Comparison of ENCODE assay signal across 1 cellular context in the genomic region with DNA sequence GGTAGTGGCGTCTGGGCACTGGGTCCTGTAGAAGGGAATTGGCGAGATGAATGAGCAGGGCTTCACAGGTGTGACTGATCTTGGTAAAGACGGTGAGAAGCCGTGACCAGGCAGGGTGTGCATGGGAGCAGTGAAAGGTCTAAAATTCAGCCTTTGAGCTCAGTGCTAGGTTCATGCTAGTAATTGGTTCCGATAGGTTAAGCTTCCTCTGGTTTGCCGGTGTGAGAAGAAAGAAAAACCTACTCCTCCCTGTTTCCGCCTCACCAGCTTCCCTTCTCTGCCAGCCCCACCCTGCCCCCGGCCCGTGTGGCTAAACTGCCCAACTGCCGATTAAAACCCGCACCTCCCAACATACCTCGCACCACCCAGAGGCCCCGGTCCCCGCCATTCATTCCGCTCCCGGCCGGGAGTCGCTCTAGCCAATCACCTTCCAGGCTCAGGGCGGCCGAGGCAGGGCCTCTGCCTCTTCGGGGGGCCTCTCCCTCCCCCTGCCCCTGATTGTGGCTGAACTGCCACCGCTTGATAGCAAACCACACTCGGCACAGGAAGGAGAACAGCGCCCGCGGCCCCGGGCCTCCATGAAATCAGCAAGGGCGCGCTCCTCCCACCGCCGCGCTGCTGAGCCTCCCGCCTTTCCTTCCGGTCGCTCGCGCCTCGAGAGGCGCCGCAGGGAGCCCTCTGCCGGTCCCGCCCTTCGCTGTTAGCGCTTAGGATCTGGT.
A peak's percentile ranks its signal among the peaks of the same experiment; 100 is the strongest.
TF ChIP-seq lines count a peak whose summit lies in the region.

No MANE protein-coding gene starts in this region.

TF ChIP-seq in GM12878, 131 proteins besides CTCF, POLR2A, EP300 and RAD21 (continued from another document and continues in another):
- TF ChIP-seq, protein P1, sequence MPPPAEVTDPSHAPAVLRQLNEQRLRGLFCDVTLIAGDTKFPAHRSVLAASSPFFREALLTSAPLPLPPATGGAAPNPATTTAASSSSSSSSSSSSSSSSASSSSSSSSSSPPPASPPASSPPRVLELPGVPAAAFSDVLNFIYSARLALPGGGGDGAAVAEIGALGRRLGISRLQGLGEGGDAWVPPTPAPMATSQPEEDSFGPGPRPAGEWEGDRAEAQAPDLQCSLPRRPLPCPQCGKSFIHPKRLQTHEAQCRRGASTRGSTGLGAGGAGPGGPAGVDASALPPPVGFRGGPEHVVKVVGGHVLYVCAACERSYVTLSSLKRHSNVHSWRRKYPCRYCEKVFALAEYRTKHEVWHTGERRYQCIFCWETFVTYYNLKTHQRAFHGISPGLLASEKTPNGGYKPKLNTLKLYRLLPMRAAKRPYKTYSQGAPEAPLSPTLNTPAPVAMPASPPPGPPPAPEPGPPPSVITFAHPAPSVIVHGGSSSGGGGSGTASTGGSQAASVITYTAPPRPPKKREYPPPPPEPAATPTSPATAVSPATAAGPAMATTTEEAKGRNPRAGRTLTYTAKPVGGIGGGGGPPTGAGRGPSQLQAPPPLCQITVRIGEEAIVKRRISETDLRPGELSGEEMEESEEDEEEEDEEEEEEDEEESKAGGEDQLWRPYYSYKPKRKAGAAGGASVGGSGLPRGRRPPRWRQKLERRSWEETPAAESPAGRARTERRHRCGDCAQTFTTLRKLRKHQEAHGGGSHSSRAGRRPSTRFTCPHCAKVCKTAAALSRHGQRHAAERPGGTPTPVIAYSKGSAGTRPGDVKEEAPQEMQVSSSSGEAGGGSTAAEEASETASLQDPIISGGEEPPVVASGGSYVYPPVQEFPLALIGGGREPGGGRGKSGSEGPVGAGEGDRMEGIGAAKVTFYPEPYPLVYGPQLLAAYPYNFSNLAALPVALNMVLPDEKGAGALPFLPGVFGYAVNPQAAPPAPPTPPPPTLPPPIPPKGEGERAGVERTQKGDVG (CRISPR knock-in tag; IDR thresholded peaks at IDR 0.05), result no peak
- TF ChIP-seq RAD51 (IDR thresholded peaks at IDR 0.05) (no peak), RELA (IDR thresholded peaks at IDR 0.05; ENCODE audit: borderline replicate concordance, partially characterized antibody) (no peak), ETV6 (conservative IDR thresholded peaks at IDR 0.05 in 1 of 2, IDR thresholded peaks at IDR 0.05 in 1 of 2; ENCODE audit: borderline replicate concordance in 1 of 2, low read depth in 1 of 2) (peak in 1 of 2 experiments; percentile 62; a peak in 1 of 4 replicates), RUNX3 (IDR thresholded peaks at IDR 0.05; ENCODE audit: low read length) (peak; percentile 87), ZSCAN29 (IDR thresholded peaks at IDR 0.05) (no peak), SMAD1 (IDR thresholded peaks at IDR 0.05; ENCODE audit: low read depth, partially characterized antibody) (peak; percentile 13), IKZF1 (conservative IDR thresholded peaks at IDR 0.05) (peak; percentile 83), YBX1 (IDR thresholded peaks at IDR 0.05) (no peak), FOXK2 (IDR thresholded peaks at IDR 0.05) (no peak), TCF12 (IDR thresholded peaks at IDR 0.05; ENCODE audit: low read depth, low read length) (no peak), POLR2AphosphoS2 (IDR thresholded peaks at IDR 0.05; ENCODE audit: low read depth, low read length) (no peak), RB1 (IDR thresholded peaks at IDR 0.05; ENCODE audit: borderline replicate concordance) (peak; percentile 69; the same call in 1 of the 2 replicates), MEF2A (IDR thresholded peaks at IDR 0.05; ENCODE audit: insufficient read depth, low read depth, low read length) (no peak), BRCA1 (IDR thresholded peaks at IDR 0.05; ENCODE audit: low read depth, low read length) (no peak), ZNF622 (IDR thresholded peaks at IDR 0.05) (no peak), GATAD2B (conservative IDR thresholded peaks at IDR 0.05; ENCODE audit: low read depth) (peak; percentile 75), SUZ12 (IDR thresholded peaks at IDR 0.05; ENCODE audit: unreplicated experiment) (no peak), MYC (IDR thresholded peaks at IDR 0.05; ENCODE audit: insufficient read depth, insufficient read length, insufficient replicate concordance, low read length, severe bottlenecking) (peak; percentile 3), SMC3 (IDR thresholded peaks at IDR 0.05; ENCODE audit: borderline replicate concordance, low read length) (peak; percentile 20; the same call in 1 of the 2 replicates), NR2F1 (conservative IDR thresholded peaks at IDR 0.05) (0 out of 2 replicates have a peak, but pooled peaks have one; percentile 39), STAT3 (IDR thresholded peaks at IDR 0.05; ENCODE audit: low read depth, low read length) (no peak), ATF2 (IDR thresholded peaks at IDR 0.05; ENCODE audit: low read length) (no peak), NKRF (conservative IDR thresholded peaks at IDR 0.05) (peak; percentile 34; the same call in 1 of the 2 replicates), MTA2 (IDR thresholded peaks at IDR 0.05; ENCODE audit: low read depth) (peak; percentile 41; the same call in 1 of the 2 replicates)
- TF ChIP-seq, protein P2, sequence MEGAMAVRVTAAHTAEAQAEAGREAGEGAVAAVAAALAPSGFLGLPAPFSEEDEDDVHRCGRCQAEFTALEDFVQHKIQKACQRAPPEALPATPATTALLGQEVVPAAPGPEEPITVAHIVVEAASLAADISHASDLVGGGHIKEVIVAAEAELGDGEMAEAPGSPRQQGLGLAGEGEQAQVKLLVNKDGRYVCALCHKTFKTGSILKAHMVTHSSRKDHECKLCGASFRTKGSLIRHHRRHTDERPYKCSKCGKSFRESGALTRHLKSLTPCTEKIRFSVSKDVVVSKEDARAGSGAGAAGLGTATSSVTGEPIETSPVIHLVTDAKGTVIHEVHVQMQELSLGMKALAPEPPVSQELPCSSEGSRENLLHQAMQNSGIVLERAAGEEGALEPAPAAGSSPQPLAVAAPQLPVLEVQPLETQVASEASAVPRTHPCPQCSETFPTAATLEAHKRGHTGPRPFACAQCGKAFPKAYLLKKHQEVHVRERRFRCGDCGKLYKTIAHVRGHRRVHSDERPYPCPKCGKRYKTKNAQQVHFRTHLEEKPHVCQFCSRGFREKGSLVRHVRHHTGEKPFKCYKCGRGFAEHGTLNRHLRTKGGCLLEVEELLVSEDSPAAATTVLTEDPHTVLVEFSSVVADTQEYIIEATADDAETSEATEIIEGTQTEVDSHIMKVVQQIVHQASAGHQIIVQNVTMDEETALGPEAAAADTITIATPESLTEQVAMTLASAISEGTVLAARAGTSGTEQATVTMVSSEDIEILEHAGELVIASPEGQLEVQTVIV (IDR thresholded peaks at IDR 0.05; ENCODE audit: borderline replicate concordance, partially characterized antibody), result peak; percentile 19
- TF ChIP-seq, protein P3, sequence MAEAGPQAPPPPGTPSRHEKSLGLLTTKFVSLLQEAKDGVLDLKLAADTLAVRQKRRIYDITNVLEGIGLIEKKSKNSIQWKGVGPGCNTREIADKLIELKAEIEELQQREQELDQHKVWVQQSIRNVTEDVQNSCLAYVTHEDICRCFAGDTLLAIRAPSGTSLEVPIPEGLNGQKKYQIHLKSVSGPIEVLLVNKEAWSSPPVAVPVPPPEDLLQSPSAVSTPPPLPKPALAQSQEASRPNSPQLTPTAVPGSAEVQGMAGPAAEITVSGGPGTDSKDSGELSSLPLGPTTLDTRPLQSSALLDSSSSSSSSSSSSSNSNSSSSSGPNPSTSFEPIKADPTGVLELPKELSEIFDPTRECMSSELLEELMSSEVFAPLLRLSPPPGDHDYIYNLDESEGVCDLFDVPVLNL (IDR thresholded peaks at IDR 0.05; ENCODE audit: low read depth, low read length), result no peak
- TF ChIP-seq, protein P4, sequence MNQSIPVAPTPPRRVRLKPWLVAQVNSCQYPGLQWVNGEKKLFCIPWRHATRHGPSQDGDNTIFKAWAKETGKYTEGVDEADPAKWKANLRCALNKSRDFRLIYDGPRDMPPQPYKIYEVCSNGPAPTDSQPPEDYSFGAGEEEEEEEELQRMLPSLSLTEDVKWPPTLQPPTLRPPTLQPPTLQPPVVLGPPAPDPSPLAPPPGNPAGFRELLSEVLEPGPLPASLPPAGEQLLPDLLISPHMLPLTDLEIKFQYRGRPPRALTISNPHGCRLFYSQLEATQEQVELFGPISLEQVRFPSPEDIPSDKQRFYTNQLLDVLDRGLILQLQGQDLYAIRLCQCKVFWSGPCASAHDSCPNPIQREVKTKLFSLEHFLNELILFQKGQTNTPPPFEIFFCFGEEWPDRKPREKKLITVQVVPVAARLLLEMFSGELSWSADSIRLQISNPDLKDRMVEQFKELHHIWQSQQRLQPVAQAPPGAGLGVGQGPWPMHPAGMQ (IDR thresholded peaks at IDR 0.05; ENCODE audit: borderline replicate concordance), result no peak
- TF ChIP-seq, protein P5, sequence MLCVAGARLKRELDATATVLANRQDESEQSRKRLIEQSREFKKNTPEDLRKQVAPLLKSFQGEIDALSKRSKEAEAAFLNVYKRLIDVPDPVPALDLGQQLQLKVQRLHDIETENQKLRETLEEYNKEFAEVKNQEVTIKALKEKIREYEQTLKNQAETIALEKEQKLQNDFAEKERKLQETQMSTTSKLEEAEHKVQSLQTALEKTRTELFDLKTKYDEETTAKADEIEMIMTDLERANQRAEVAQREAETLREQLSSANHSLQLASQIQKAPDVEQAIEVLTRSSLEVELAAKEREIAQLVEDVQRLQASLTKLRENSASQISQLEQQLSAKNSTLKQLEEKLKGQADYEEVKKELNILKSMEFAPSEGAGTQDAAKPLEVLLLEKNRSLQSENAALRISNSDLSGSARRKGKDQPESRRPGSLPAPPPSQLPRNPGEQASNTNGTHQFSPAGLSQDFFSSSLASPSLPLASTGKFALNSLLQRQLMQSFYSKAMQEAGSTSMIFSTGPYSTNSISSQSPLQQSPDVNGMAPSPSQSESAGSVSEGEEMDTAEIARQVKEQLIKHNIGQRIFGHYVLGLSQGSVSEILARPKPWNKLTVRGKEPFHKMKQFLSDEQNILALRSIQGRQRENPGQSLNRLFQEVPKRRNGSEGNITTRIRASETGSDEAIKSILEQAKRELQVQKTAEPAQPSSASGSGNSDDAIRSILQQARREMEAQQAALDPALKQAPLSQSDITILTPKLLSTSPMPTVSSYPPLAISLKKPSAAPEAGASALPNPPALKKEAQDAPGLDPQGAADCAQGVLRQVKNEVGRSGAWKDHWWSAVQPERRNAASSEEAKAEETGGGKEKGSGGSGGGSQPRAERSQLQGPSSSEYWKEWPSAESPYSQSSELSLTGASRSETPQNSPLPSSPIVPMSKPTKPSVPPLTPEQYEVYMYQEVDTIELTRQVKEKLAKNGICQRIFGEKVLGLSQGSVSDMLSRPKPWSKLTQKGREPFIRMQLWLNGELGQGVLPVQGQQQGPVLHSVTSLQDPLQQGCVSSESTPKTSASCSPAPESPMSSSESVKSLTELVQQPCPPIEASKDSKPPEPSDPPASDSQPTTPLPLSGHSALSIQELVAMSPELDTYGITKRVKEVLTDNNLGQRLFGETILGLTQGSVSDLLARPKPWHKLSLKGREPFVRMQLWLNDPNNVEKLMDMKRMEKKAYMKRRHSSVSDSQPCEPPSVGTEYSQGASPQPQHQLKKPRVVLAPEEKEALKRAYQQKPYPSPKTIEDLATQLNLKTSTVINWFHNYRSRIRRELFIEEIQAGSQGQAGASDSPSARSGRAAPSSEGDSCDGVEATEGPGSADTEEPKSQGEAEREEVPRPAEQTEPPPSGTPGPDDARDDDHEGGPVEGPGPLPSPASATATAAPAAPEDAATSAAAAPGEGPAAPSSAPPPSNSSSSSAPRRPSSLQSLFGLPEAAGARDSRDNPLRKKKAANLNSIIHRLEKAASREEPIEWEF (IDR thresholded peaks at IDR 0.05; ENCODE audit: insufficient replicate concordance, low read depth, low read length), result no peak
- TF ChIP-seq, protein P6, sequence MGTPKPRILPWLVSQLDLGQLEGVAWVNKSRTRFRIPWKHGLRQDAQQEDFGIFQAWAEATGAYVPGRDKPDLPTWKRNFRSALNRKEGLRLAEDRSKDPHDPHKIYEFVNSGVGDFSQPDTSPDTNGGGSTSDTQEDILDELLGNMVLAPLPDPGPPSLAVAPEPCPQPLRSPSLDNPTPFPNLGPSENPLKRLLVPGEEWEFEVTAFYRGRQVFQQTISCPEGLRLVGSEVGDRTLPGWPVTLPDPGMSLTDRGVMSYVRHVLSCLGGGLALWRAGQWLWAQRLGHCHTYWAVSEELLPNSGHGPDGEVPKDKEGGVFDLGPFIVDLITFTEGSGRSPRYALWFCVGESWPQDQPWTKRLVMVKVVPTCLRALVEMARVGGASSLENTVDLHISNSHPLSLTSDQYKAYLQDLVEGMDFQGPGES (IDR thresholded peaks at IDR 0.05), result no peak
